ENCODE assay signal across 1 cellular context in genomic region chr10:124741281-124741921, GRCh38.
TF ChIP-seq lines count a peak whose summit lies in the region.

No MANE protein-coding gene starts in this region.

TF ChIP-seq in GM23338, 12 proteins besides CTCF, POLR2A, EP300 and RAD21 (continued from another document):
- TF ChIP-seq ZNF114 (CRISPR knock-in tag; IDR thresholded peaks at IDR 0.05) (no peak), EZH2phosphoT487 (IDR thresholded peaks at IDR 0.05; ENCODE audit: unreplicated experiment) (no peak)
